Comparison of ENCODE assay signal across 1 cellular context in the genomic region with DNA sequence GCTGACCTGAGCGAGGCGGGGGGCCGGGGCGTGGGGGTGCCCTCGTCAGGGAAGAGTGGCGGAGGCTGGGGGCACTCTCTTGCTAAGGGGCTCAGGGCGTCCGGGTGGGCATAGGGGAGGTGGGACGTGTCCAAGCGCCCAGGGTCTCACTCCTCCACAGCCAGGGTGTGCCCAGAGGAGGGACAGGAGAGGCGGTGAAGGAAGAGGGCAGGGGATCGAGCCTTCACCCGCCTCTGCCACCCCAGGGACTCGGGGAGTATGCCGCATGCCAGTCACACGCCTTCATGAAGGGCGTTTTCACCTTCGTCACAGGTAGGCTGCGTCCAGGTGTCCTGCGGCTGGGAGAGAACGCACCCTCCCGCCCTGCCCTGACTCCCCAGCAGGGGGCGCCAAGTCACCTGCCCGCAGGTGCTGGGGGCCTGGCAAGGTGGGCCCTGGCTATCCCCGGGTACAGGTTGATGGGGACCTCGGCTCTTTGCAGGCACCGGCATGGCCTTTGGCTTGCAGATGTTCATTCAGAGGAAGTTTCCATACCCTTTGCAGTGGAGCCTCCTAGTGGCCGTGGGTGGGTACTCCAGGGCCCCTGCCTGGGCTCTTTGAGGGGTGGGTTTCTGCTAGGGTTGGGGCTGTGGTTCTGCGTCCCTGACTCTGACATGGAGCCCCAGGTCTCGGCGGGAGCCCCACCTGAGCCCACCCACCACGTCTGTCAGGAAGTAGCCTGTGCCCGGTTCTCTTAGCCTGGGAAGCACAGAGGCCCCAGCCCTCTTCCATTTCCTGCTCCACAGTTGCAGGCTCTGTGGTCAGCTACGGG.
A peak's percentile ranks its signal among the peaks of the same experiment; 100 is the strongest.
TF ChIP-seq lines count a peak whose summit lies in the region.

No MANE protein-coding gene starts in this region.

TF ChIP-seq in HepG2, 621 proteins besides CTCF, POLR2A, EP300 and RAD21 (continued from another document and continues in another):
- TF ChIP-seq, protein P1, sequence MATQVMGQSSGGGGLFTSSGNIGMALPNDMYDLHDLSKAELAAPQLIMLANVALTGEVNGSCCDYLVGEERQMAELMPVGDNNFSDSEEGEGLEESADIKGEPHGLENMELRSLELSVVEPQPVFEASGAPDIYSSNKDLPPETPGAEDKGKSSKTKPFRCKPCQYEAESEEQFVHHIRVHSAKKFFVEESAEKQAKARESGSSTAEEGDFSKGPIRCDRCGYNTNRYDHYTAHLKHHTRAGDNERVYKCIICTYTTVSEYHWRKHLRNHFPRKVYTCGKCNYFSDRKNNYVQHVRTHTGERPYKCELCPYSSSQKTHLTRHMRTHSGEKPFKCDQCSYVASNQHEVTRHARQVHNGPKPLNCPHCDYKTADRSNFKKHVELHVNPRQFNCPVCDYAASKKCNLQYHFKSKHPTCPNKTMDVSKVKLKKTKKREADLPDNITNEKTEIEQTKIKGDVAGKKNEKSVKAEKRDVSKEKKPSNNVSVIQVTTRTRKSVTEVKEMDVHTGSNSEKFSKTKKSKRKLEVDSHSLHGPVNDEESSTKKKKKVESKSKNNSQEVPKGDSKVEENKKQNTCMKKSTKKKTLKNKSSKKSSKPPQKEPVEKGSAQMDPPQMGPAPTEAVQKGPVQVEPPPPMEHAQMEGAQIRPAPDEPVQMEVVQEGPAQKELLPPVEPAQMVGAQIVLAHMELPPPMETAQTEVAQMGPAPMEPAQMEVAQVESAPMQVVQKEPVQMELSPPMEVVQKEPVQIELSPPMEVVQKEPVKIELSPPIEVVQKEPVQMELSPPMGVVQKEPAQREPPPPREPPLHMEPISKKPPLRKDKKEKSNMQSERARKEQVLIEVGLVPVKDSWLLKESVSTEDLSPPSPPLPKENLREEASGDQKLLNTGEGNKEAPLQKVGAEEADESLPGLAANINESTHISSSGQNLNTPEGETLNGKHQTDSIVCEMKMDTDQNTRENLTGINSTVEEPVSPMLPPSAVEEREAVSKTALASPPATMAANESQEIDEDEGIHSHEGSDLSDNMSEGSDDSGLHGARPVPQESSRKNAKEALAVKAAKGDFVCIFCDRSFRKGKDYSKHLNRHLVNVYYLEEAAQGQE (IDR thresholded peaks at IDR 0.05; ENCODE audit: borderline replicate concordance in 1 of 2, low read depth in 1 of 2, low read length in 2 of 2), result no peak
- TF ChIP-seq JUND (CRISPR knock-in tag; IDR thresholded peaks at IDR 0.05) (no peak), TCF7L2 (IDR thresholded peaks at IDR 0.05; ENCODE audit: low read depth, low read length) (no peak), GLI4 (CRISPR knock-in tag; IDR thresholded peaks at IDR 0.05; ENCODE audit: borderline replicate concordance) (no peak; the same call in 1 of the 2 replicates), KIAA2018 (CRISPR knock-in tag; IDR thresholded peaks at IDR 0.05; ENCODE audit: borderline replicate concordance) (peak; percentile 86; the same call in 1 of the 2 replicates), SRSF9 (IDR thresholded peaks at IDR 0.05; ENCODE audit: borderline replicate concordance, insufficient read depth, low read depth, low read length, poor library complexity, severe bottlenecking) (no peak), POGZ (CRISPR knock-in tag; IDR thresholded peaks at IDR 0.05) (0 out of 2 replicates have a peak, but pooled peaks have one; percentile 19), ZNF292 (CRISPR knock-in tag; IDR thresholded peaks at IDR 0.05; ENCODE audit: borderline replicate concordance, low read depth) (no peak), ARID4A (CRISPR knock-in tag; IDR thresholded peaks at IDR 0.05; ENCODE audit: borderline replicate concordance) (peak; percentile 75), ZNF878 (CRISPR knock-in tag; IDR thresholded peaks at IDR 0.05) (no peak), ZNF446 (CRISPR knock-in tag; IDR thresholded peaks at IDR 0.05) (no peak), RORA (CRISPR knock-in tag; IDR thresholded peaks at IDR 0.05) (no peak), KDM5B (CRISPR knock-in tag; IDR thresholded peaks at IDR 0.05; ENCODE audit: borderline replicate concordance) (no peak; the same call in 1 of the 2 replicates), ZNF232 (CRISPR knock-in tag; IDR thresholded peaks at IDR 0.05; ENCODE audit: borderline replicate concordance) (peak; percentile 83; the same call in 1 of the 2 replicates), ZNF431 (CRISPR knock-in tag; IDR thresholded peaks at IDR 0.05; ENCODE audit: borderline replicate concordance, low read depth) (0 out of 2 replicates have a peak, but pooled peaks have one; percentile 33), ZNF138 (CRISPR knock-in tag; IDR thresholded peaks at IDR 0.05; ENCODE audit: low read depth) (no peak), ZNF484 (CRISPR knock-in tag; IDR thresholded peaks at IDR 0.05; ENCODE audit: borderline replicate concordance, low read depth) (no peak), ZNF451 (CRISPR knock-in tag; IDR thresholded peaks at IDR 0.05) (peak; percentile 84), YY1 (IDR thresholded peaks at IDR 0.05; ENCODE audit: insufficient read depth, insufficient replicate concordance, low read depth, low read length) (peak; percentile 23), ZNF335 (CRISPR knock-in tag; IDR thresholded peaks at IDR 0.05) (peak; percentile 25; the same call in 1 of the 2 replicates), HOXA7 (CRISPR knock-in tag; IDR thresholded peaks at IDR 0.05) (no peak), ZNF790 (CRISPR knock-in tag; IDR thresholded peaks at IDR 0.05; ENCODE audit: borderline replicate concordance) (no peak), ZNF20 (CRISPR knock-in tag; IDR thresholded peaks at IDR 0.05) (no peak), ZNF616 (CRISPR knock-in tag; IDR thresholded peaks at IDR 0.05; ENCODE audit: low read depth) (peak; percentile 53; the same call in 1 of the 2 replicates), DNMT1 (CRISPR knock-in tag; IDR thresholded peaks at IDR 0.05) (no peak), FOXP1 (IDR thresholded peaks at IDR 0.05) (no peak), FOXP1 (CRISPR knock-in tag; IDR thresholded peaks at IDR 0.05) (no peak), RFXAP (CRISPR knock-in tag; IDR thresholded peaks at IDR 0.05; ENCODE audit: borderline replicate concordance) (no peak), ZNF234 (CRISPR knock-in tag; conservative IDR thresholded peaks at IDR 0.05) (no peak), SMARCC2 (IDR thresholded peaks at IDR 0.05) (no peak), SOX5 (CRISPR knock-in tag; IDR thresholded peaks at IDR 0.05; ENCODE audit: borderline replicate concordance) (no peak), IKZF1 (IDR thresholded peaks at IDR 0.05) (no peak), ZNF768 (CRISPR knock-in tag; IDR thresholded peaks at IDR 0.05) (no peak), SIX1 (CRISPR knock-in tag; IDR thresholded peaks at IDR 0.05; ENCODE audit: borderline replicate concordance) (no peak), ZNF256 (CRISPR knock-in tag; conservative IDR thresholded peaks at IDR 0.05) (no peak), SETDB1 (CRISPR knock-in tag; IDR thresholded peaks at IDR 0.05; ENCODE audit: borderline replicate concordance) (no peak), ZFAT (CRISPR knock-in tag; conservative IDR thresholded peaks at IDR 0.05) (no peak; the same call in 1 of the 2 replicates), SRY (CRISPR knock-in tag; IDR thresholded peaks at IDR 0.05) (peak; percentile 58), SRSF4 (IDR thresholded peaks at IDR 0.05; ENCODE audit: low read depth, low read length, poor library complexity, severe bottlenecking) (no peak), ZNF576 (CRISPR knock-in tag; IDR thresholded peaks at IDR 0.05) (0 out of 2 replicates have a peak, but pooled peaks have one; percentile 41), HES4 (CRISPR knock-in tag; IDR thresholded peaks at IDR 0.05; ENCODE audit: borderline replicate concordance) (peak; percentile 81; the same call in 1 of the 2 replicates)
- TF ChIP-seq, protein P2, sequence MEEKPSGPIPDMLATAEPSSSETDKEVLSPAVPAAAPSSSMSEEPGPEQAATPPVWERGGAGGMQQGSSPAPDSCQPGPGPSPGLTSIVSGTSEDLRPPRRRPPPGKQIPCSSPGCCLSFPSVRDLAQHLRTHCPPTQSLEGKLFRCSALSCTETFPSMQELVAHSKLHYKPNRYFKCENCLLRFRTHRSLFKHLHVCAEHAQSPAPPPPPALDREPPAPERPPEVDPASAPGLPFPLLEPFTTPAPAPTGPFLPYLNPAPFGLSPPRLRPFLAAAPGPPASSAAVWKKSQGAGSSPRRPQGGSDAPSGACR (CRISPR knock-in tag; IDR thresholded peaks at IDR 0.05), result peak; percentile 78; the same call in 1 of the 2 replicates
- TF ChIP-seq, protein P3, sequence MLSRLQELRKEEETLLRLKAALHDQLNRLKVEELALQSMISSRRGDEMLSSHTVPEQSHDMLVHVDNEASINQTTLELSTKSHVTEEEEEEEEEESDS (CRISPR knock-in tag; IDR thresholded peaks at IDR 0.05; ENCODE audit: borderline replicate concordance), result no peak
